ENCODE assay signal across 19 cellular contexts in the genomic region with DNA sequence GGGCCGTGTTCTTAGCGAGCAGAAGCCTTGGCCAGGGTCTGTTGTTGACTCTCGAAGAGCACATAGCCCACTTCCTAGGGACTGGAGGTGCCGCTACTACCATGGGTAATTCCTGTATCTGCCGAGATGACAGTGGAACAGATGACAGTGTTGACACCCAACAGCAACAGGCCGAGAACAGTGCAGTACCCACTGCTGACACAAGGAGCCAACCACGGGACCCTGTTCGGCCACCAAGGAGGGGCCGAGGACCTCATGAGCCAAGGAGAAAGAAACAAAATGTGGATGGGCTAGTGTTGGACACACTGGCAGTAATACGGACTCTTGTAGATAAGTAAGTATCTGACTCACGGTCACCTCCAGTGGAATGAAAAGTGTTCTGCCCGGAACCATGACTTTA. TPM values are rescaled to one million over a fixed set of nuclear protein-coding genes. Genes with fewer than 3 reads are reported as not detected.
DNase-seq lines count a peak whose midpoint lies in the region; ATAC-seq, FAIRE-seq and TF ChIP-seq lines count a peak whose summit lies in the region.
"Had no signal": no experiment of that assay in that cellular context is flagged by ENCODE, and none has a peak within 500 bp of the region (broad histone marks: within the 10 kb centered on the region; RNA-seq: fewer than 3 reads in every experiment).

No MANE protein-coding gene starts in this region.

- no peak overlapping the region for H3K9ac ChIP-seq in H1 (replicated peaks in 1 of 4; ENCODE audit: extremely low read depth in 1 of 4, low read depth in 3 of 4, low read length in 3 of 4)
- H3K9ac ChIP-seq in neural progenitor cell: no peak overlapping the region

- H4K5ac ChIP-seq in H1 (ENCODE audit: insufficient read length, low read depth, low read length): no peak overlapping the region

- no peak overlapping the region for H3K27ac ChIP-seq in H1 (ENCODE audit: low read depth, low read length)
- no peak overlapping the region for H3K27ac ChIP-seq in neural progenitor cell
- no peak overlapping the region for H3K27ac ChIP-seq in esophagus muscularis mucosa (replicated peaks in 1 of 4)
- H3K27ac ChIP-seq: adrenal gland, PC-9, SJCRH30 had no signal

- no peak overlapping the region for H2BK120ac ChIP-seq in H1 (replicated peaks; ENCODE audit: low read depth, low read length)

- H3K4me2 ChIP-seq in H1 (ENCODE audit: insufficient read depth in 1 of 2, low read depth in 2 of 2, low read length in 2 of 2) (no peak overlapping the region), neural progenitor cell (no peak overlapping the region)
- H3K4me2 ChIP-seq: PC-9 had no signal

- H4K8ac ChIP-seq in H1 (ENCODE audit: extremely low read depth, insufficient read depth, low read length): no peak overlapping the region

- H3K27me3 Mint-ChIP-seq in neural progenitor cell (ENCODE audit: insufficient read depth, low read depth): peaks cover 2% of the 10 kb centered on the region
- H3K27me3 Mint-ChIP-seq: B cell had no signal

- H2AK5ac ChIP-seq in H1 (ENCODE audit: low read depth, low read length): no peak overlapping the region

- H4K20me1 ChIP-seq in H1 (replicated peaks in 1 of 2; ENCODE audit: control insufficient read depth in 1 of 2, insufficient read depth in 2 of 2, low read length in 2 of 2) (peaks cover 0 to 1% of the 10 kb centered on the region in 2 experiments), neural progenitor cell (ENCODE audit: low read depth) (no peaks in the 10 kb centered on the region)

- no peak overlapping the region for H3K23ac ChIP-seq in H1 (ENCODE audit: insufficient read length)

- TF ChIP-seq RAD21 in H1 (IDR thresholded peaks at IDR 0.05 in 1 of 2, conservative IDR thresholded peaks at IDR 0.05 in 1 of 2; ENCODE audit: low read depth in 2 of 2, low read length in 2 of 2): no peak; a peak in 1 of 4 replicates

- H3K79me1 ChIP-seq in H1 (ENCODE audit: low read depth, low read length): no peaks in the 10 kb centered on the region

- peaks cover 5% of the 10 kb centered on the region for H3K9me3 Mint-ChIP-seq in neural progenitor cell

- H3K4me3 ChIP-seq in GM12865 (ENCODE audit: low read depth, low read length) (no peak overlapping the region), H1 (ENCODE audit: extremely low read depth in 1 of 4, insufficient read depth in 2 of 4, low read depth in 3 of 4, low read length in 4 of 4) (no peak overlapping the region), neural progenitor cell (no peak overlapping the region), esophagus muscularis mucosa (no peak overlapping the region)
- H3K4me3 ChIP-seq: adrenal gland, PC-9, SJCRH30, testis had no signal

- no peak overlapping the region for H2BK20ac ChIP-seq in H1 (ENCODE audit: low read length)

- H3F3A ChIP-seq in neural progenitor cell (ENCODE audit: low read depth): peaks cover 3% of the 10 kb centered on the region

- H3K9me3 ChIP-seq in H1 (ENCODE audit: insufficient read depth in 2 of 2, low read depth in 1 of 2, low read length in 1 of 2) (peaks cover 0 to 4% of the 10 kb centered on the region in 2 experiments; a peak in 1 of 4 replicates), neural progenitor cell (ENCODE audit: low read depth) (no peaks in the 10 kb centered on the region), esophagus muscularis mucosa (no peaks in the 10 kb centered on the region)
- H3K9me3 ChIP-seq: adrenal gland, SJCRH30, testis had no signal

- H2AFZ ChIP-seq in H1 (ENCODE audit: low read length) (no peak overlapping the region), neural progenitor cell (replicated peaks) (no peak overlapping the region)
- H2AFZ ChIP-seq: PC-9 had no signal

- H2BK12ac ChIP-seq in H1 (ENCODE audit: low read depth, low read length): no peak overlapping the region

- WGBS in H1 (ENCODE audit: extremely low coverage in 1 of 2, insufficient coverage in 1 of 2, insufficient read length in 1 of 2, insufficient replicate concordance in 2 of 2, low coverage in 1 of 2, low lambda C conversion rate in 2 of 2, missing lambda C conversion rate in 1 of 2), 2 experiments: 93% methylated on average over 12 of the region's 12 CpGs; no CpG with 5 or more reads in 1 of the 2 experiments
- WGBS in esophagus muscularis mucosa: 94% methylated on average over 12 of the region's 12 CpGs

- TF ChIP-seq EP300 in H1 (IDR thresholded peaks at IDR 0.05; ENCODE audit: borderline replicate concordance in 1 of 2, low read depth in 2 of 2, low read length in 2 of 2): no peak
- TF ChIP-seq EP300 in esophagus muscularis mucosa (IDR thresholded peaks at IDR 0.05): no peak

- POLR2A ChIA-PET in H1 (lab: Charles Lee; ENCODE audit: partially characterized antibody): no interaction called here

- H3K18ac ChIP-seq in H1 (ENCODE audit: extremely low read depth, low read length): no peak overlapping the region

- H2BK15ac ChIP-seq in H1 (ENCODE audit: low read length): no peak overlapping the region

- ATAC-seq in GM21381 (IDR thresholded peaks at IDR 0.05; ENCODE audit: unreplicated experiment) (no peak), GM18502 (IDR thresholded peaks at IDR 0.05; ENCODE audit: poor library complexity, unreplicated experiment) (no peak)
- ATAC-seq: activated CD4-positive, CD25-positive, alpha-beta regulatory T cell treated with anti-CD3 and anti-CD28 coated beads, Interleukin-2, amount 50 U/mL, for 24 hours had no signal

- TF ChIP-seq CTCF in GM12865 (IDR thresholded peaks at IDR 0.05; ENCODE audit: insufficient read depth, low read depth, low read length, missing control alignments): peak; percentile 5
- peak; percentile 14 to 47 (median 46); a peak in 3 of 4 replicates for TF ChIP-seq CTCF in H1 (IDR thresholded peaks at IDR 0.05; ENCODE audit: control extremely low read depth in 1 of 3, insufficient read depth in 1 of 3, low read depth in 1 of 3, low read length in 3 of 3)
- TF ChIP-seq CTCF in neural progenitor cell (IDR thresholded peaks at IDR 0.05): peak; percentile 25
- no peak for TF ChIP-seq CTCF in esophagus muscularis mucosa (IDR thresholded peaks at IDR 0.05)

- no peak overlapping the region for H2BK5ac ChIP-seq in H1 (ENCODE audit: low read depth, low read length)

- peaks cover 24% of the 10 kb centered on the region for H3K36me3 Mint-ChIP-seq in neural progenitor cell

- no peak for DNase-seq in GM12865 (ENCODE audit: low read depth)
- DNase-seq in NAMALWA (ENCODE audit: low spot score): peak; percentile 13
- peak in 1 of 2 experiments; percentile 48 for DNase-seq in H1 (ENCODE audit: low read depth in 1 of 2, low spot score in 2 of 2)
- DNase-seq in neural progenitor cell (ENCODE audit: low spot score): peak; percentile 25
- no peak for DNase-seq in T-helper 2 cell
- no peak for DNase-seq in esophagus muscularis mucosa (ENCODE audit: extremely low spot score)
- DNase-seq: adrenal gland; central memory CD4-positive, alpha-beta T cell; KBM-7; NCI-H1092 treated with DMSO at 0.1 percent for 48 hours; NCI-H2107; NCI-H748 treated with DMSO at 0.1 percent for 48 hours; PC-9; SJCRH30; testis had no signal

- CTCF ChIA-PET in H1 (lab: Charles Lee; ENCODE audit: partially characterized antibody): interaction anchor here (0.7 to 1.5 kb wide), 7 partner anchors 7 to 96 kb away, joined by 3 to 5 read pairs (median 3); no protein-coding TSS in a partner anchor

- intact Hi-C loops in esophagus muscularis mucosa (cut with DNase I): no loop called here

- H3K23me2 ChIP-seq in H1 (ENCODE audit: low read depth, low read length): no peaks in the 10 kb centered on the region

- H3K4me1 ChIP-seq in H1 (replicated peaks in 1 of 4; ENCODE audit: control insufficient read depth in 3 of 4, insufficient read depth in 4 of 4, low read length in 3 of 4): no peaks in the 10 kb centered on the region
- H3K4me1 ChIP-seq in neural progenitor cell: no peaks in the 10 kb centered on the region
- no peaks in the 10 kb centered on the region for H3K4me1 ChIP-seq in esophagus muscularis mucosa
- H3K4me1 ChIP-seq: adrenal gland, SJCRH30, testis had no signal

- FAIRE-seq in H1 (lab: Jason Lieb, UNC): no peak

- H3K79me2 ChIP-seq in H1 (ENCODE audit: control insufficient read depth in 1 of 2, insufficient read depth in 2 of 2, low read length in 2 of 2) (no peaks in the 10 kb centered on the region), neural progenitor cell (ENCODE audit: low read depth) (peaks cover 14% of the 10 kb centered on the region)

- H3K36me3 ChIP-seq in H1 (ENCODE audit: control insufficient read depth in 2 of 4, insufficient read depth in 4 of 4, low read length in 3 of 4) (peaks cover 2 to 39% (median 14%) of the 10 kb centered on the region in 4 experiments; a peak in 7 of 8 replicates), neural progenitor cell (peaks cover 3% of the 10 kb centered on the region), esophagus muscularis mucosa (peaks cover 31 to 53% (median 48%) of the 10 kb centered on the region in 4 donors)

- H3K27me3 ChIP-seq in H1 (replicated peaks in 1 of 4; ENCODE audit: control insufficient read depth in 3 of 4, extremely low read depth in 1 of 4, insufficient read depth in 3 of 4, low read length in 3 of 4): no peaks in the 10 kb centered on the region
- no peaks in the 10 kb centered on the region for H3K27me3 ChIP-seq in neural progenitor cell
- no peaks in the 10 kb centered on the region for H3K27me3 ChIP-seq in esophagus muscularis mucosa
- H3K27me3 ChIP-seq: adrenal gland, SJCRH30, testis had no signal

- no peak overlapping the region for H3K56ac ChIP-seq in H1 (replicated peaks; ENCODE audit: insufficient read length, low read depth, low read length)

- TF ChIP-seq POLR2A in H1 (IDR thresholded peaks at IDR 0.05; ENCODE audit: control extremely low read depth in 1 of 2, low read depth in 2 of 2, low read length in 2 of 2) (no peak), esophagus muscularis mucosa (IDR thresholded peaks at IDR 0.05; ENCODE audit: low read depth) (no peak)

- H3K27ac Mint-ChIP-seq in neural progenitor cell: no peak overlapping the region
- H3K27ac Mint-ChIP-seq: B cell had no signal

- H3K4me1 Mint-ChIP-seq in neural progenitor cell: no peaks in the 10 kb centered on the region

- no peak overlapping the region for H3K4ac ChIP-seq in H1 (replicated peaks; ENCODE audit: insufficient read length, low read depth, low read length)

- no peak overlapping the region for H4K91ac ChIP-seq in H1 (replicated peaks; ENCODE audit: insufficient read length, low read length)

- H3K14ac ChIP-seq in H1 (ENCODE audit: insufficient read length): no peak overlapping the region

- H3K4me3 Mint-ChIP-seq in neural progenitor cell: no peak overlapping the region
- H3K4me3 Mint-ChIP-seq: B cell had no signal

RNA-seq across cellular contexts. Expression of a gene that starts 18.5 kb away (rescaled TPM):
- total RNA-seq in H1 (2021; fragmentation: NEBNext Ultra II Directional; extraction: Animal tissue kit (Norgen Biotek cat#: 25700)): 32.5 and 34.2 TPM in 2 replicates
- 9.1 and 11.5 TPM in 2 replicates for polyA plus RNA-seq in H1 (2011; rRNA removed)
- 12.8 TPM for polyA plus RNA-seq in H1 (2011; cell fraction: cytosol; rRNA removed)
- polyA plus RNA-seq in H1 (2011; cell fraction: nucleus; rRNA removed): 13.4 TPM
- 14.1 to 20.5 TPM (median 19.2 TPM) in 4 replicates for polyA plus RNA-seq in H1 (2012, experiment 1 of 2)
- polyA plus RNA-seq in H1 (2012, experiment 2 of 2): 1.5 TPM
- 40.3 TPM for polyA plus RNA-seq in H1 (2013, experiment 1 of 2)
- polyA plus RNA-seq in H1 (2013, experiment 2 of 2): 43.4 TPM
- 95.2 and 95.6 TPM in 2 replicates for polyA minus RNA-seq in H1 (2011; rRNA and poly(A)+ RNA removed)
- 33.5 TPM for polyA minus RNA-seq in H1 (2011; cell fraction: cytosol; rRNA and poly(A)+ RNA removed)
- polyA minus RNA-seq in H1 (2011; cell fraction: nucleus; rRNA and poly(A)+ RNA removed): 45.2 TPM
- total RNA-seq in neural progenitor cell (ENCODE audit: low replicate concordance) (46.6 and 49.2 TPM in 2 replicates), esophagus muscularis mucosa (10 to 100 TPM; 22.4 to 30.7 (median 25.7) TPM)

RNA-seq across cellular contexts. Expression of a gene that starts 18.8 kb away (rescaled TPM):
- 93.1 and 95.1 TPM in 2 replicates for total RNA-seq in H1 (2021; fragmentation: NEBNext Ultra II Directional; extraction: Animal tissue kit (Norgen Biotek cat#: 25700))
- polyA plus RNA-seq in H1 (2011; rRNA removed): 98.3 and 117 TPM in 2 replicates
- polyA plus RNA-seq in H1 (2011; cell fraction: cytosol; rRNA removed): 123 TPM
- polyA plus RNA-seq in H1 (2011; cell fraction: nucleus; rRNA removed): 179 TPM
- polyA plus RNA-seq in H1 (2012, experiment 1 of 2): 86.9 to 108 TPM (median 91.2 TPM) in 4 replicates
- 31.9 TPM for polyA plus RNA-seq in H1 (2012, experiment 2 of 2)
- polyA plus RNA-seq in H1 (2013, experiment 1 of 2): 102 TPM
- polyA plus RNA-seq in H1 (2013, experiment 2 of 2): 97.3 TPM
- 74.9 and 95.6 TPM in 2 replicates for polyA minus RNA-seq in H1 (2011; rRNA and poly(A)+ RNA removed)
- 52.8 TPM for polyA minus RNA-seq in H1 (2011; cell fraction: cytosol; rRNA and poly(A)+ RNA removed)
- 49.9 TPM for polyA minus RNA-seq in H1 (2011; cell fraction: nucleus; rRNA and poly(A)+ RNA removed)
- total RNA-seq in neural progenitor cell (ENCODE audit: low replicate concordance) (106 and 184 TPM in 2 replicates), esophagus muscularis mucosa (10 to 100 TPM; 47.8 to 60.7 (median 57.5) TPM)

RNA-seq across cellular contexts. Expression of a gene that starts 40.4 kb away (rescaled TPM):
- total RNA-seq in H1 (2021; fragmentation: NEBNext Ultra II Directional; extraction: Animal tissue kit (Norgen Biotek cat#: 25700)): 13.6 and 13.7 TPM in 2 replicates
- 13.3 and 18.3 TPM in 2 replicates for polyA plus RNA-seq in H1 (2011; rRNA removed)
- polyA plus RNA-seq in H1 (2011; cell fraction: cytosol; rRNA removed): 12.6 TPM
- 5.5 TPM for polyA plus RNA-seq in H1 (2011; cell fraction: nucleus; rRNA removed)
- 8.6 to 11.7 TPM (median 10.3 TPM) in 4 replicates for polyA plus RNA-seq in H1 (2012, experiment 1 of 2)
- 3.9 TPM for polyA plus RNA-seq in H1 (2012, experiment 2 of 2)
- 11.1 TPM for polyA plus RNA-seq in H1 (2013, experiment 1 of 2)
- polyA plus RNA-seq in H1 (2013, experiment 2 of 2): 11.9 TPM
- polyA minus RNA-seq in H1 (2011; rRNA and poly(A)+ RNA removed): 9.9 TPM in 2 replicates
- polyA minus RNA-seq in H1 (2011; cell fraction: cytosol; rRNA and poly(A)+ RNA removed): 10.2 TPM
- 6.4 TPM for polyA minus RNA-seq in H1 (2011; cell fraction: nucleus; rRNA and poly(A)+ RNA removed)
- total RNA-seq in neural progenitor cell (ENCODE audit: low replicate concordance): 36.1 and 41.5 TPM in 2 replicates
- total RNA-seq in esophagus muscularis mucosa: 10 to 100 TPM; 58.1 to 77.4 (median 66.9) TPM

Comparison
In these comparisons a context has a peak if more than half of its experiments do, and no peak if none do; other contexts are left out.
1. DNase-seq: peak in NAMALWA (single experiment) and neural progenitor cell (single experiment); none in GM12865 (single experiment), T-helper 2 cell (0 of 5) and esophagus muscularis mucosa (single experiment).
2. CTCF ChIP-seq: peak in GM12865 (single experiment), H1 (3 of 3) and neural progenitor cell (single experiment); none in esophagus muscularis mucosa (0 of 3).